In genomic region chr4:57490520-57490919, GRCh38 we compare ENCODE assay signal across 14 cellular contexts.
DNase-seq lines count a peak whose midpoint lies in the region; ATAC-seq and TF ChIP-seq lines count a peak whose summit lies in the region.
"Had no signal": no experiment of that assay in that cellular context is flagged by ENCODE, and none has a peak within 500 bp of the region (broad histone marks: within the 10 kb centered on the region; RNA-seq: fewer than 3 reads in every experiment).

No MANE protein-coding gene starts in this region.

- POLR2A ChIA-PET in PC-3 (lab: Charles Lee; ENCODE audit: unreplicated experiment): no interaction called here

- peaks cover 45% of the 10 kb centered on the region; the same call in 1 of the 2 replicates for H3K27me3 ChIP-seq in PC-3 (ENCODE audit: low read length)
- no peaks in the 10 kb centered on the region for H3K27me3 ChIP-seq in smooth muscle cell (ENCODE audit: low read depth)

- no peak overlapping the region for H3K27ac ChIP-seq in PC-3 (ENCODE audit: low read length)
- no peak overlapping the region for H3K27ac ChIP-seq in epithelial cell of prostate
- H3K27ac ChIP-seq in smooth muscle cell (ENCODE audit: low read depth): no peak overlapping the region
- H3K27ac ChIP-seq: HL-60, prostate gland had no signal

- H3K79me2 ChIP-seq in PC-3 (ENCODE audit: low read length) (no peaks in the 10 kb centered on the region), smooth muscle cell (ENCODE audit: low read depth) (no peaks in the 10 kb centered on the region)

- H2AFZ ChIP-seq in PC-3 (ENCODE audit: low read length): no peak overlapping the region
- H2AFZ ChIP-seq in smooth muscle cell (ENCODE audit: low read depth): no peak overlapping the region

- no peak for TF ChIP-seq CTCF in PC-3 (conservative IDR thresholded peaks at IDR 0.05; ENCODE audit: low read depth, low read length)
- no peak for TF ChIP-seq CTCF in smooth muscle cell (IDR thresholded peaks at IDR 0.05; ENCODE audit: borderline replicate concordance, insufficient read depth, poor library complexity, severe bottlenecking)

- no peak overlapping the region for H3K4me3 ChIP-seq in PC-3 (ENCODE audit: low read length)
- H3K4me3 ChIP-seq in smooth muscle cell: no peak overlapping the region
- H3K4me3 ChIP-seq: prostate gland had no signal

- ATAC-seq in PC-3: no peak

- H3K9me3 ChIP-seq in PC-3 (ENCODE audit: low read length): no peaks in the 10 kb centered on the region
- H3K9me3 ChIP-seq in smooth muscle cell (replicated peaks; ENCODE audit: low read depth): no peaks in the 10 kb centered on the region
- H3K9me3 ChIP-seq: prostate gland had no signal

- H3K4me1 ChIP-seq in PC-3 (ENCODE audit: insufficient read depth, low read length) (no peaks in the 10 kb centered on the region), smooth muscle cell (ENCODE audit: low read depth) (no peaks in the 10 kb centered on the region)
- H3K4me1 ChIP-seq: prostate gland had no signal

- H3K9me2 ChIP-seq in PC-3 (replicated peaks; ENCODE audit: low read length): no peaks in the 10 kb centered on the region

- CTCF ChIA-PET in PC-3 (lab: Charles Lee): no interaction called here

- no peak overlapping the region for H3K9ac ChIP-seq in PC-3 (ENCODE audit: low read length)
- no peak overlapping the region for H3K9ac ChIP-seq in smooth muscle cell (ENCODE audit: low read depth)

- H4K20me1 ChIP-seq in PC-3 (ENCODE audit: low read length) (no peaks in the 10 kb centered on the region), smooth muscle cell (ENCODE audit: low read depth) (no peaks in the 10 kb centered on the region)

- no peaks in the 10 kb centered on the region for H3K36me3 ChIP-seq in PC-3 (ENCODE audit: low read depth, low read length)
- no peaks in the 10 kb centered on the region for H3K36me3 ChIP-seq in smooth muscle cell (ENCODE audit: low read depth)
- H3K36me3 ChIP-seq: prostate gland had no signal

- no peaks in the 10 kb centered on the region for H3F3A ChIP-seq in PC-3 (ENCODE audit: low read length, unreplicated experiment)
- H3F3A ChIP-seq in smooth muscle cell (ENCODE audit: low read depth): no peaks in the 10 kb centered on the region

- no TSS peak for BruUV-seq in PC-3 (replicated peaks; lab: Mats Ljungman, UMichigan)

- WGBS in smooth muscle cell (ENCODE audit: low lambda C conversion rate): 86% methylated on average over 3 of the region's 3 CpGs

- DNase-seq in COR-L47 (lab: John Stamatoyannopoulos, UW) (peak; percentile 13), PC-3 (peak; percentile 44), epithelial cell of prostate (ENCODE audit: low read depth, low spot score) (peak; percentile 18), mucosa of gallbladder (ENCODE audit: low spot score) (peak; percentile 78), smooth muscle cell (lab: John Stamatoyannopoulos, UW; ENCODE audit: unreplicated experiment) (no peak), LoVo (ENCODE audit: low spot score) (no peak), SKM-1 treated with dmso at 0.1 percent for 144 hours (lab: John Stamatoyannopoulos, UW; ENCODE audit: unreplicated experiment) (no peak)
- DNase-seq in activated CD4-positive, alpha-beta T cell treated with anti-CD3 and anti-CD28 coated beads, Interleukin-2, amount 50 U/mL, for 48 hours: no peak
- DNase-seq: activated CD8-positive, alpha-beta memory T cell treated with anti-CD3 and anti-CD28 coated beads, Interleukin-2, amount 50 U/mL, for 4 hours; activated naive CD4-positive, alpha-beta T cell treated with anti-CD3 and anti-CD28 coated beads for 36 hours; KG1; naive B cell had no signal

- H3K4me2 ChIP-seq in PC-3 (ENCODE audit: low read length) (no peak overlapping the region), smooth muscle cell (no peak overlapping the region)

- intact Hi-C loops in PC-3 (cut with micrococcal nuclease): no loop called here

Comparison
In these comparisons a context has a peak if more than half of its experiments do, and no peak if none do; other contexts are left out.
1. DNase-seq: peak in COR-L47 (single experiment), PC-3 (single experiment), epithelial cell of prostate (single experiment) and mucosa of gallbladder (single experiment); none in activated CD4-positive, alpha-beta T cell treated with anti-CD3 and anti-CD28 coated beads, Interleukin-2, amount 50 U/mL, for 48 hours (0 of 2), smooth muscle cell (single experiment), LoVo (single experiment) and SKM-1 treated with dmso at 0.1 percent for 144 hours (single experiment).